ENCODE assay signal across 20 cellular contexts in the genomic region with DNA sequence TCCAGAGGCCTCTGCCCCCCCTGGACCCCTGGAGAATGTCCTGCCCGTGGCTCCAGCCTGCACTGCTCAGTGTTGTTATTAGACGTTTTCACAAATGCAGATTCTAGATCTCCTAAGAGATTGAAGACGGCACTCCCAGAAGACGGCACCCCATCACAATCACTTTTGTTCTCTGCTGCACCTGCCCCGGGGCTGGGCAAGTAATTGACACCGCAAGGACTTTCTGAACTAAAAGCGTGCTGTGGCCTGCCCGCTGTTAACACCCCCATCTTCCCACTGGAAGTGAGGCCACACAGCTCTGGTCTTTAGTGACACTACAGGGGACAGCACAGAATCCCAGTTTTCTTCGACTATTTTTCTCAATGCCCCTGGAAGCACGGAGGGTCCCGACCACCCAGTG.
A peak's percentile ranks its signal among the peaks of the same experiment; 100 is the strongest.
DNase-seq lines count a peak whose midpoint lies in the region; ATAC-seq and TF ChIP-seq lines count a peak whose summit lies in the region.
"Had no signal": no experiment of that assay in that cellular context is flagged by ENCODE, and none has a peak within 500 bp of the region (broad histone marks: within the 10 kb centered on the region; RNA-seq: fewer than 3 reads in every experiment).

No MANE protein-coding gene starts in this region.

- no peak for TF ChIP-seq POLR2A in adrenal gland (IDR thresholded peaks at IDR 0.05)

- H3K4me3 Mint-ChIP-seq in GM23338 = no peak overlapping the region

- no peaks in the 10 kb centered on the region for H3K4me1 ChIP-seq in GM23338 (ENCODE audit: insufficient read depth)
- H3K4me1 ChIP-seq in adrenal gland (replicated peaks in 1 of 2) = no peaks in the 10 kb centered on the region

- H3K27ac ChIP-seq in GM23338 (ENCODE audit: low read depth) = no peak overlapping the region
- no peak overlapping the region for H3K27ac ChIP-seq in RWPE1
- H3K27ac ChIP-seq in brain microvascular endothelial cell = no peak overlapping the region
- H3K27ac ChIP-seq in adrenal gland = no peak overlapping the region
- H3K27ac ChIP-seq: C4-2B, PC-9 had no signal

- H3K79me2 ChIP-seq in GM23338 (replicated peaks; ENCODE audit: insufficient read depth) = no peaks in the 10 kb centered on the region

- no peaks in the 10 kb centered on the region for H3K9me2 ChIP-seq in GM23338 (ENCODE audit: insufficient read depth)
- H3K9me2 ChIP-seq: SK-N-SH had no signal

- H4K20me1 ChIP-seq in GM23338 (replicated peaks; ENCODE audit: insufficient read depth) = no peaks in the 10 kb centered on the region

- H3K4me2 ChIP-seq in GM23338 = no peak overlapping the region
- H3K4me2 ChIP-seq: PC-9, SK-N-SH had no signal

- ATAC-seq in GM23338 (no peak), GM18867 (IDR thresholded peaks at IDR 0.05; ENCODE audit: unreplicated experiment) (no peak)

- no peaks in the 10 kb centered on the region for H3K27me3 ChIP-seq in GM23338 (ENCODE audit: insufficient read depth)
- no peaks in the 10 kb centered on the region for H3K27me3 ChIP-seq in brain microvascular endothelial cell (replicated peaks)
- H3K27me3 ChIP-seq in adrenal gland = peaks cover 3% of the 10 kb centered on the region

- H3K4me1 Mint-ChIP-seq in GM23338 = peaks cover 30% of the 10 kb centered on the region

- DNase-seq in NCI-H748 (lab: John Stamatoyannopoulos, UW; ENCODE audit: unreplicated experiment) = peak; percentile 5
- no peak for DNase-seq in NCI-H748 treated with DMSO at 0.1 percent for 48 hours (lab: John Stamatoyannopoulos, UW)
- DNase-seq in GM23338 (ENCODE audit: low spot score) = no peak
- DNase-seq in NCI-H2107 (lab: John Stamatoyannopoulos, UW) = peak; percentile 19
- peak; percentile 20 for DNase-seq in RWPE1 (ENCODE audit: low spot score)
- no peak for DNase-seq in brain microvascular endothelial cell
- no peak for DNase-seq in adrenal gland
- DNase-seq: DMS53, H7, NCI-H146, NCI-H2081, NCI-H226, PC-9, RPMI8226, SIG-M5, SK-N-SH, T-helper 2 cell had no signal

- TF ChIP-seq CTCF in GM23338 (conservative IDR thresholded peaks at IDR 0.05; ENCODE audit: low read depth in 2 of 2) = no peak
- no peak for TF ChIP-seq CTCF in RWPE1 (conservative IDR thresholded peaks at IDR 0.05; ENCODE audit: low read depth)
- no peak for TF ChIP-seq CTCF in brain microvascular endothelial cell (IDR thresholded peaks at IDR 0.05; ENCODE audit: low read depth, low read length, missing control alignments)
- TF ChIP-seq CTCF in adrenal gland (IDR thresholded peaks at IDR 0.05) = no peak

- no peaks in the 10 kb centered on the region for H3F3A ChIP-seq in GM23338 (replicated peaks; ENCODE audit: low read depth)

- H3K27ac Mint-ChIP-seq in GM23338 = no peak overlapping the region
- H3K27ac Mint-ChIP-seq: IgD-negative memory B cell had no signal

- H2AFZ ChIP-seq in GM23338 = peak overlapping the region; percentile 63; the same call in 1 of the 2 replicates
- H2AFZ ChIP-seq: PC-9 had no signal

- POLR2A ChIA-PET in RWPE1 (lab: Yijun Ruan, JAX; ENCODE audit: low non-redundant PET) = no interaction called here

- H3K27me3 Mint-ChIP-seq in GM23338 (ENCODE audit: insufficient read depth, low read depth, poor library complexity) = peaks cover 17% of the 10 kb centered on the region

- H3K9me3 ChIP-seq in adrenal gland (replicated peaks in 1 of 3) = no peaks in the 10 kb centered on the region
- H3K9me3 ChIP-seq: SK-N-SH had no signal

- in situ Hi-C loops in brain microvascular endothelial cell (cut with HindIII; ENCODE audit: low pct_ligation_motif_present, low sequenced_read_pairs) = no loop called here

- intact Hi-C loops in adrenal gland (cut with DNase I) = no loop called here

- no peaks in the 10 kb centered on the region; the same call in 2 of the 3 replicates for H3K9me3 Mint-ChIP-seq in GM23338
- H3K9me3 Mint-ChIP-seq: IgD-negative memory B cell had no signal

- H3K4me3 ChIP-seq in GM23338 = no peak overlapping the region
- no peak overlapping the region for H3K4me3 ChIP-seq in brain microvascular endothelial cell (ENCODE audit: low read depth, low read length)
- no peak overlapping the region for H3K4me3 ChIP-seq in adrenal gland
- H3K4me3 ChIP-seq: PC-9 had no signal

- WGBS in adrenal gland, 4 donors = 53 to 61% (median 58%) methylated on average over 10 to 11 of the region's 11 CpGs

- H3K36me3 ChIP-seq in GM23338 (ENCODE audit: insufficient read depth) = no peaks in the 10 kb centered on the region
- H3K36me3 ChIP-seq in brain microvascular endothelial cell (replicated peaks) = no peaks in the 10 kb centered on the region
- no peaks in the 10 kb centered on the region for H3K36me3 ChIP-seq in adrenal gland (replicated peaks in 1 of 2)

- H3K36me3 Mint-ChIP-seq in GM23338 (ENCODE audit: low read depth) = no peaks in the 10 kb centered on the region

- CTCF ChIA-PET in RWPE1 (lab: Yijun Ruan, JAX) = interaction anchor here (0.6 kb wide), 2 partner anchors 89 to 1312 kb away, joined by 3 read pairs; no protein-coding TSS in a partner anchor

TF ChIP-seq in GM23338, 12 proteins besides CTCF, POLR2A, EP300 and RAD21 (continues in another document):
- no peak for TF ChIP-seq JUNB (IDR thresholded peaks at IDR 0.05; ENCODE audit: unreplicated experiment)
- no peak for TF ChIP-seq CREB1 (CRISPR knock-in tag; IDR thresholded peaks at IDR 0.05; ENCODE audit: low read depth)
- no peak for TF ChIP-seq NANOG (IDR thresholded peaks at IDR 0.05; ENCODE audit: borderline replicate concordance)
- no peak for TF ChIP-seq ZNF331 (CRISPR knock-in tag; IDR thresholded peaks at IDR 0.05; ENCODE audit: low read depth)
- no peak for TF ChIP-seq EZH2 (IDR thresholded peaks at IDR 0.05; ENCODE audit: low read depth, unreplicated experiment)
- TF ChIP-seq, protein P1, sequence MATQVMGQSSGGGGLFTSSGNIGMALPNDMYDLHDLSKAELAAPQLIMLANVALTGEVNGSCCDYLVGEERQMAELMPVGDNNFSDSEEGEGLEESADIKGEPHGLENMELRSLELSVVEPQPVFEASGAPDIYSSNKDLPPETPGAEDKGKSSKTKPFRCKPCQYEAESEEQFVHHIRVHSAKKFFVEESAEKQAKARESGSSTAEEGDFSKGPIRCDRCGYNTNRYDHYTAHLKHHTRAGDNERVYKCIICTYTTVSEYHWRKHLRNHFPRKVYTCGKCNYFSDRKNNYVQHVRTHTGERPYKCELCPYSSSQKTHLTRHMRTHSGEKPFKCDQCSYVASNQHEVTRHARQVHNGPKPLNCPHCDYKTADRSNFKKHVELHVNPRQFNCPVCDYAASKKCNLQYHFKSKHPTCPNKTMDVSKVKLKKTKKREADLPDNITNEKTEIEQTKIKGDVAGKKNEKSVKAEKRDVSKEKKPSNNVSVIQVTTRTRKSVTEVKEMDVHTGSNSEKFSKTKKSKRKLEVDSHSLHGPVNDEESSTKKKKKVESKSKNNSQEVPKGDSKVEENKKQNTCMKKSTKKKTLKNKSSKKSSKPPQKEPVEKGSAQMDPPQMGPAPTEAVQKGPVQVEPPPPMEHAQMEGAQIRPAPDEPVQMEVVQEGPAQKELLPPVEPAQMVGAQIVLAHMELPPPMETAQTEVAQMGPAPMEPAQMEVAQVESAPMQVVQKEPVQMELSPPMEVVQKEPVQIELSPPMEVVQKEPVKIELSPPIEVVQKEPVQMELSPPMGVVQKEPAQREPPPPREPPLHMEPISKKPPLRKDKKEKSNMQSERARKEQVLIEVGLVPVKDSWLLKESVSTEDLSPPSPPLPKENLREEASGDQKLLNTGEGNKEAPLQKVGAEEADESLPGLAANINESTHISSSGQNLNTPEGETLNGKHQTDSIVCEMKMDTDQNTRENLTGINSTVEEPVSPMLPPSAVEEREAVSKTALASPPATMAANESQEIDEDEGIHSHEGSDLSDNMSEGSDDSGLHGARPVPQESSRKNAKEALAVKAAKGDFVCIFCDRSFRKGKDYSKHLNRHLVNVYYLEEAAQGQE (IDR thresholded peaks at IDR 0.05; ENCODE audit: unreplicated experiment) = no peak
- no peak for TF ChIP-seq POLR2AphosphoS5 (IDR thresholded peaks at IDR 0.05; ENCODE audit: low read depth)
- TF ChIP-seq STAT1 (IDR thresholded peaks at IDR 0.05; ENCODE audit: unreplicated experiment) = no peak

Comparison
In these comparisons a context has a peak if more than half of its experiments do, and no peak if none do; other contexts are left out.
1. DNase-seq: peak in NCI-H748 (single experiment), NCI-H2107 (single experiment) and RWPE1 (single experiment); none in NCI-H748 treated with DMSO at 0.1 percent for 48 hours (single experiment), GM23338 (single experiment), brain microvascular endothelial cell (single experiment) and adrenal gland (0 of 7).